Comparison of ENCODE assay signal across 25 cellular contexts in the genomic region with DNA sequence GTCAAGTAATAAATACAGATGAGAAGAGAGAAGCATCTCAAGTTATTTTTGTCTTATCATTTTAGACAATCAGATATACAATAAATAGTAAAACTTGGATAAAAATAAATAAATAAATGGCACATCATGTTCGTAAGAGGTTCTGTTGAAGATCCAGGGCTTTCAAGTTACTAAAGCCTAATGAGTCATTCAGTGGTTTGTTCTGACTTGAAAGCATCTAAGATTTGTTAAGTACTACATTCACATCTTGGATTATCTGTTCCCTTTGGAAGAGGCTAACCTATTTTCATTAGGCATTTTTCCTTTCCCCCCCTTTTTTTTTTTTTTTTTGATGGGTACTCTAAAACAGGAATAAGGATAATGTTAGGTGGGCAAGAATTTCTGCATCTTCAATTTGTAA.
"Had no signal": no experiment of that assay in that cellular context is flagged by ENCODE, and none has a peak within 500 bp of the region (broad histone marks: within the 10 kb centered on the region; RNA-seq: fewer than 3 reads in every experiment).

No MANE protein-coding gene starts in this region.

- FAIRE-seq: small intestine, urothelium cell line had no signal

- H3K27me3 ChIP-seq: neural progenitor cell, ovary, right lobe of liver, sigmoid colon, stomach, thyroid gland, tibial nerve, upper lobe of left lung had no signal

- H3K27ac ChIP-seq: neural progenitor cell, ovary, parathyroid adenoma, psoas muscle, right lobe of liver, sigmoid colon, stomach, thoracic aorta, thyroid gland, tibial nerve, upper lobe of left lung had no signal

- H3K4me3 ChIP-seq: neural progenitor cell, ovary, psoas muscle, right lobe of liver, sigmoid colon, stomach, thoracic aorta, thyroid gland, tibial nerve, upper lobe of left lung had no signal

- ATAC-seq: natural killer cell; psoas muscle; right cardiac atrium; right lobe of liver; stimulated activated effector memory CD8-positive, alpha-beta T cell treated with anti-CD3 and anti-CD28 coated beads, Interleukin-12 subunit alpha, Interleukin-12 subunit beta, amount 100 ng/mL, for 72 hours; stimulated activated naive B cell treated with anti-CD40 and anti-IgM and Interleukin-4, amounts not matched to agents 10 μg/mL and 1 μg/mL and 100 μg/mL, for 72 hours had no signal

- H3K9me3 ChIP-seq: ovary, psoas muscle, right lobe of liver, sigmoid colon, thoracic aorta, thyroid gland, upper lobe of left lung had no signal

- H3K36me3 ChIP-seq: neural progenitor cell, ovary, right lobe of liver, sigmoid colon, stomach, thoracic aorta, thyroid gland, tibial nerve, upper lobe of left lung had no signal

- H3K4me1 ChIP-seq: neural progenitor cell, parathyroid adenoma, psoas muscle, right lobe of liver, sigmoid colon, stomach, thyroid gland, tibial nerve, upper lobe of left lung had no signal

- DNase-seq: natural killer cell; occipital lobe; ovary; posterior cingulate gyrus; psoas muscle; right cardiac atrium; right lobe of liver; sigmoid colon; small intestine; stimulated activated CD4-positive, alpha-beta T cell treated with anti-CD3 and anti-CD28 coated beads, Interleukin-15, amount 100 ng/mL, for 24 hours; stimulated activated CD4-positive, alpha-beta T cell treated with anti-CD3 and anti-CD28 coated beads, Interleukin-2, amount 100 ng/mL, for 24 hours; stimulated activated CD4-positive, alpha-beta T cell treated with anti-CD3 and anti-CD28 coated beads, Interleukin-2, amount 100 ng/mL, for 48 hours; stimulated activated CD4-positive, alpha-beta T cell treated with anti-CD3 and anti-CD28 coated beads, Interleukin-4, amount 100 ng/mL, for 24 hours; stimulated activated naive B cell treated with anti-CD40 and anti-IgM and Interleukin-4, amounts not matched to agents 10 μg/mL and 1 μg/mL and 100 μg/mL, for 72 hours; stimulated activated naive CD4-positive, alpha-beta T cell treated with Interleukin-2 at 50 U/mL for 16 hours; stomach; thyroid gland; trophoblast cell; upper lobe of left lung had no signal
